8 cellular contexts compared by ENCODE assay signal in genomic region chr22:31637938-31638618, GRCh38. TPM values are rescaled to one million over a fixed set of nuclear protein-coding genes. Genes with fewer than 3 reads are reported as not detected.
DNase-seq lines count a peak whose midpoint lies in the region; ATAC-seq and TF ChIP-seq lines count a peak whose summit lies in the region.

No MANE protein-coding gene starts in this region.

- DNase-seq in GM10248 (ENCODE audit: extremely low spot score) (peak; percentile 73), T-helper 17 cell (no peak), Right ventricle myocardium inferior (ENCODE audit: missing footprints) (peak; percentile 67), left colon (no peak), mesenteric fat pad (ENCODE audit: low spot score) (no peak)
- peak; percentile 50 for DNase-seq in stimulated activated naive B cell treated with anti-CD40 and anti-IgM and Interleukin-4, amounts not matched to agents 10 μg/mL and 1 μg/mL and 100 μg/mL, for 72 hours

- no peaks in the 10 kb centered on the region for H3K27me3 Mint-ChIP-seq in T-helper 17 cell
- no peaks in the 10 kb centered on the region for H3K27me3 Mint-ChIP-seq in stimulated activated naive B cell treated with anti-CD40 and anti-IgM and Interleukin-4, amounts not matched to agents 10 μg/mL and 1 μg/mL and 100 μg/mL, for 72 hours

- peaks cover 29% of the 10 kb centered on the region for H3K4me1 Mint-ChIP-seq in T-helper 17 cell
- H3K4me1 Mint-ChIP-seq in stimulated activated naive B cell treated with anti-CD40 and anti-IgM and Interleukin-4, amounts not matched to agents 10 μg/mL and 1 μg/mL and 100 μg/mL, for 72 hours: peaks cover 41 to 63% of the 10 kb centered on the region in 2 donors

- intact Hi-C loops in Right ventricle myocardium inferior (cut with DNase I): no loop called here
- intact Hi-C loops in left colon (cut with DNase I, micrococcal nuclease): no loop called here

- H3K9me3 Mint-ChIP-seq in stimulated activated naive B cell treated with anti-CD40 and anti-IgM and Interleukin-4, amounts not matched to agents 10 μg/mL and 1 μg/mL and 100 μg/mL, for 72 hours: no peaks in the 10 kb centered on the region

- H3K4me3 Mint-ChIP-seq in T-helper 17 cell: peak overlapping the region; percentile 9
- H3K4me3 Mint-ChIP-seq in stimulated activated naive B cell treated with anti-CD40 and anti-IgM and Interleukin-4, amounts not matched to agents 10 μg/mL and 1 μg/mL and 100 μg/mL, for 72 hours: peak overlapping the region; percentile 82 to 84

- H3K9me3 ChIP-seq in HEK293 (ENCODE audit: control insufficient read depth, insufficient read depth, low read depth, low read length) (no peaks in the 10 kb centered on the region), T-helper 17 cell (ENCODE audit: control insufficient read depth, low read length, poor library complexity, severe bottlenecking) (no peaks in the 10 kb centered on the region)

- ATAC-seq in T-helper 17 cell: peak; percentile 28
- ATAC-seq in Right ventricle myocardium inferior: peak; percentile 61
- ATAC-seq in stimulated activated naive B cell treated with anti-CD40 and anti-IgM and Interleukin-4, amounts not matched to agents 10 μg/mL and 1 μg/mL and 100 μg/mL, for 72 hours (replicated peaks): peak; percentile 74 to 77
- no peak for ATAC-seq in HG02938 (IDR thresholded peaks at IDR 0.05; ENCODE audit: unreplicated experiment)
- no peak for ATAC-seq in left colon

- POLR2A ChIA-PET in GM10248 (lab: Yijun Ruan, JAX): interaction anchor here (0.6 to 1.3 kb wide), 8 partner anchors 13 to 194 kb away, joined by 3 to 6 read pairs (median 3); partner anchors contain the start of gene PISD
- POLR2A ChIA-PET in HEK293 (lab: Yijun Ruan, JAX): interaction anchor here (0.7 to 1.0 kb wide), 3 partner anchors 7 to 415 kb away, joined by 3 read pairs; partner anchors contain the start of gene PISD

- CTCF ChIA-PET in GM10248 (lab: Yijun Ruan, JAX): interaction anchor here (0.7 to 2.4 kb wide), 8 partner anchors 10 to 332 kb away, joined by 3 to 9 read pairs (median 3); no protein-coding TSS in a partner anchor
- CTCF ChIA-PET in HEK293 (lab: Yijun Ruan, JAX): interaction anchor here (0.6 to 1.6 kb wide), 5 partner anchors 23 to 763 kb away, joined by 3 to 8 read pairs (median 5); no protein-coding TSS in a partner anchor

- no peak overlapping the region for H3K4me3 ChIP-seq in HEK293 (ENCODE audit: low read depth, low read length)

- H3K36me3 Mint-ChIP-seq in T-helper 17 cell (ENCODE audit: low read depth): no peaks in the 10 kb centered on the region
- H3K36me3 Mint-ChIP-seq in stimulated activated naive B cell treated with anti-CD40 and anti-IgM and Interleukin-4, amounts not matched to agents 10 μg/mL and 1 μg/mL and 100 μg/mL, for 72 hours: peaks cover 13 to 25% of the 10 kb centered on the region in 2 donors

- TF ChIP-seq CTCF in GM10248 (IDR thresholded peaks at IDR 0.05; ENCODE audit: control extremely low read depth, extremely low read depth, low read depth, missing control alignments) (no peak), HEK293 (tag by site-specific recombination; IDR thresholded peaks at IDR 0.05) (no peak)

- H3K36me3 ChIP-seq in HEK293 (ENCODE audit: control insufficient read depth in 2 of 2, insufficient read depth in 1 of 2, low read length in 2 of 2): peaks cover 1 to 3% of the 10 kb centered on the region in 2 experiments; a peak in 2 of 3 replicates

- H3K27ac ChIP-seq in HEK293 (ENCODE audit: extremely low read depth, low read depth, low read length): 0 out of 2 replicates have a peak overlapping the region, but pooled peaks have one; percentile 31

- peak overlapping the region; percentile 86 for H3K27ac Mint-ChIP-seq in T-helper 17 cell
- H3K27ac Mint-ChIP-seq in stimulated activated naive B cell treated with anti-CD40 and anti-IgM and Interleukin-4, amounts not matched to agents 10 μg/mL and 1 μg/mL and 100 μg/mL, for 72 hours: peak overlapping the region; percentile 85

- H3K4me1 ChIP-seq in HEK293 (ENCODE audit: control insufficient read depth, insufficient read depth, low read length): 0 out of 2 replicates have a peak, but pooled peaks cover 1% of the 10 kb centered on the region

TF ChIP-seq in HEK293, 187 proteins besides CTCF, POLR2A, EP300 and RAD21:
- TF ChIP-seq ZNF362 (tag by site-specific recombination; IDR thresholded peaks at IDR 0.05) (no peak), TCF7L2 (IDR thresholded peaks at IDR 0.05; ENCODE audit: borderline replicate concordance, low read depth, low read length) (no peak), ZBTB7A (tag by site-specific recombination; IDR thresholded peaks at IDR 0.05; ENCODE audit: low read depth) (no peak), ZIC2 (tag by site-specific recombination; IDR thresholded peaks at IDR 0.05) (no peak)
- TF ChIP-seq, protein P1, sequence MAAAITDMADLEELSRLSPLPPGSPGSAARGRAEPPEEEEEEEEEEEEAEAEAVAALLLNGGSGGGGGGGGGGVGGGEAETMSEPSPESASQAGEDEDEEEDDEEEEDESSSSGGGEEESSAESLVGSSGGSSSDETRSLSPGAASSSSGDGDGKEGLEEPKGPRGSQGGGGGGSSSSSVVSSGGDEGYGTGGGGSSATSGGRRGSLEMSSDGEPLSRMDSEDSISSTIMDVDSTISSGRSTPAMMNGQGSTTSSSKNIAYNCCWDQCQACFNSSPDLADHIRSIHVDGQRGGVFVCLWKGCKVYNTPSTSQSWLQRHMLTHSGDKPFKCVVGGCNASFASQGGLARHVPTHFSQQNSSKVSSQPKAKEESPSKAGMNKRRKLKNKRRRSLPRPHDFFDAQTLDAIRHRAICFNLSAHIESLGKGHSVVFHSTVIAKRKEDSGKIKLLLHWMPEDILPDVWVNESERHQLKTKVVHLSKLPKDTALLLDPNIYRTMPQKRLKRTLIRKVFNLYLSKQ (tag by site-specific recombination; IDR thresholded peaks at IDR 0.05; ENCODE audit: borderline replicate concordance): no peak

RNA-seq across cellular contexts. Expression of gene PISD, which starts 23.9 kb away (rescaled TPM):
- 10 to 100 TPM; 37.6 to 38.3 TPM for total RNA-seq in T-helper 17 cell
- 18.4 TPM for total RNA-seq in Right ventricle myocardium inferior
- total RNA-seq in left colon: 10 to 100 TPM; 32.9 to 35.5 TPM
- 138 TPM for total RNA-seq in mesenteric fat pad

Comparison
In these comparisons a context has a peak if more than half of its experiments do, and no peak if none do; other contexts are left out.
1. DNase-seq: peak in GM10248 (single experiment), Right ventricle myocardium inferior (single experiment) and stimulated activated naive B cell treated with anti-CD40 and anti-IgM and Interleukin-4, amounts not matched to agents 10 μg/mL and 1 μg/mL and 100 μg/mL, for 72 hours (single experiment); none in T-helper 17 cell (0 of 3), left colon (0 of 2) and mesenteric fat pad (single experiment).
2. ATAC-seq: peak in T-helper 17 cell (single experiment), Right ventricle myocardium inferior (single experiment) and stimulated activated naive B cell treated with anti-CD40 and anti-IgM and Interleukin-4, amounts not matched to agents 10 μg/mL and 1 μg/mL and 100 μg/mL, for 72 hours (2 of 2); none in HG02938 (single experiment) and left colon (single experiment).